9 cellular contexts compared by ENCODE assay signal in the genomic region with DNA sequence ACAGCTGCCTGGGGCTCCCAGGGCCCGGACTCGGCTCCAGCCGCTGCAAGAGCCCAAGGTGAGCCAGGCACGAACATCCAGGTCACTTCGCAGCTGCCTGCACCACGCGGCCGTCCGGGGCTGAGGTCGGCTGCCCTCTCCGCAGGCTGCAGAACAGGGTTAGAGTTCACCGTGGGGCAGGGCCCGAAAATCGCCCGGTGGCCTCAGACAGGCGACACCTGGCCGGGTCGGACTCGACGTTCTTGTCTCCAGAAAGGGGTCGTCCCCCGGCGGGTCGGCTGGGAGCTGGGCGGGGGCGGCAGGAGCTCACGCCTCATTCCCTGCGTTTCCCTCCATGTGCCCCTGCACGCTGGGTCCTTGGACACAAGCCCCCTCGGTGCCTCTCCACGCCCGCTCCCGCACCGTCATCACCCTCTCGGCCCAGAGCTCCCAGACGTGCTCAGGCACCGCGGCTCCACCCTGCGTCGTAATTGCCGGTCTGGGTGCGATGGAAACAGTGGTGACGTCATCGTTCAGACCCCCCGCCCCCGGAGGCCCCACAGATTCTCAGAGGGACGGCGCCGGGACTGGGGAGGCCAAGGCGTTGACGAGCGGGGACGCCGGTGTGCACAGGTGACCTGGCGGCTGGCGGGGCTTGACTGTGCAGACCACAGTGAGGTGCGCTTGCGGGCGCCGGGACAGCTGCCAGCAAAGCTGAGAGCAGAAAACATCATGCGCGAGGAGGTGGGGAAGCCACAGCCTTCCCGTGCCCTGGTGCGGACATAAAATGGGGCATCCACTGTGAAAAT. TPM values are rescaled to one million over a fixed set of nuclear protein-coding genes. Genes with fewer than 3 reads are reported as not detected.
DNase-seq lines count a peak whose midpoint lies in the region; ATAC-seq, FAIRE-seq and TF ChIP-seq lines count a peak whose summit lies in the region.
"Had no signal": no experiment of that assay in that cellular context is flagged by ENCODE, and none has a peak within 500 bp of the region (broad histone marks: within the 10 kb centered on the region; RNA-seq: fewer than 3 reads in every experiment).

No MANE protein-coding gene starts in this region.

- peaks cover 17% of the 10 kb centered on the region for H3K36me3 Mint-ChIP-seq in central memory CD8-positive, alpha-beta T cell (ENCODE audit: insufficient read depth)

- H3K9ac ChIP-seq in KMS-11: no peak overlapping the region; the same call in 1 of the 2 replicates

- H3K4me1 Mint-ChIP-seq in central memory CD8-positive, alpha-beta T cell: peaks cover 15% of the 10 kb centered on the region

- H3K27me3 Mint-ChIP-seq in central memory CD8-positive, alpha-beta T cell: peaks cover 21% of the 10 kb centered on the region

- H3K27ac ChIP-seq in KMS-11 (no peak overlapping the region), pancreas (no peak overlapping the region)

- 7% methylated on average over 57 to 64 of the region's 64 CpGs for WGBS in pancreas, 2 donors

- H3K4me1 ChIP-seq in BE2C (peaks cover 13% of the 10 kb centered on the region), KMS-11 (ENCODE audit: low read depth, poor library complexity, severe bottlenecking) (peaks cover 22% of the 10 kb centered on the region), pancreas (no peaks in the 10 kb centered on the region)

- peak overlapping the region; percentile 73 for H3K4me2 ChIP-seq in KMS-11

- H4K20me1 ChIP-seq in KMS-11 (ENCODE audit: insufficient read depth): no peaks in the 10 kb centered on the region

- H3K9me3 ChIP-seq in BE2C: no peaks in the 10 kb centered on the region
- no peaks in the 10 kb centered on the region for H3K9me3 ChIP-seq in pancreas

- no peak for FAIRE-seq in pancreas (lab: Jason Lieb, UNC)
- FAIRE-seq: endometrium had no signal

- no peaks in the 10 kb centered on the region for H3K79me2 ChIP-seq in KMS-11 (ENCODE audit: insufficient read depth, low read depth)

- H3K36me3 ChIP-seq in BE2C: peaks cover 26% of the 10 kb centered on the region
- H3K36me3 ChIP-seq in KMS-11 (ENCODE audit: insufficient read depth): no peaks in the 10 kb centered on the region
- H3K36me3 ChIP-seq in pancreas: no peaks in the 10 kb centered on the region

- H3K4me3 Mint-ChIP-seq in central memory CD8-positive, alpha-beta T cell: peak overlapping the region; percentile 71

- H3K27ac Mint-ChIP-seq in central memory CD8-positive, alpha-beta T cell (ENCODE audit: low read depth): peak overlapping the region; percentile 97

- DNase-seq in BE2C (peak; percentile 57), pancreas (peak in 2 of 6 donors; percentile 41 to 80), DMS153 (lab: John Stamatoyannopoulos, UW) (no peak), Ammon's horn (ENCODE audit: low spot score) (no peak)
- DNase-seq in activated CD4-positive, alpha-beta T cell treated with anti-CD3 and anti-CD28 coated beads for 24 hours (ENCODE audit: low read depth in 2 of 2): peak; percentile 37 to 38
- DNase-seq in central memory CD8-positive, alpha-beta T cell (ENCODE audit: low spot score in 2 of 2): peak; percentile 83 to 93

- peak; percentile 88 for ATAC-seq in central memory CD8-positive, alpha-beta T cell (replicated peaks; ENCODE audit: extremely low read depth, poor library complexity, severe bottlenecking)
- ATAC-seq in pancreas (peak in 3 of 4 donors; percentile 40 to 49 (median 42)), HG03097 (IDR thresholded peaks at IDR 0.05; ENCODE audit: low FRiP score, unreplicated experiment) (no peak)

- intact Hi-C loops in pancreas (cut with DNase I): no loop called here

- H3K9me3 Mint-ChIP-seq in central memory CD8-positive, alpha-beta T cell: no peaks in the 10 kb centered on the region

- H2AFZ ChIP-seq in KMS-11 (ENCODE audit: low read depth): no peak overlapping the region

- peaks cover 57% of the 10 kb centered on the region for H3K27me3 ChIP-seq in BE2C
- H3K27me3 ChIP-seq in KMS-11 (ENCODE audit: insufficient read depth, low read depth): peaks cover 16% of the 10 kb centered on the region; the same call in 1 of the 2 replicates
- peaks cover 0 to 16% (median 2%) of the 10 kb centered on the region in 4 donors for H3K27me3 ChIP-seq in pancreas

- TF ChIP-seq CTCF in BE2C (IDR thresholded peaks at IDR 0.05; ENCODE audit: low read depth, low read length) (no peak), KMS-11 (conservative IDR thresholded peaks at IDR 0.05; ENCODE audit: low read depth, low read length) (no peak), pancreas (IDR thresholded peaks at IDR 0.05) (no peak)

- H3K4me3 ChIP-seq in BE2C (ENCODE audit: low read depth, low read length): no peak overlapping the region
- no peak overlapping the region for H3K4me3 ChIP-seq in KMS-11 (IDR thresholded peaks at IDR 0.05; ENCODE audit: insufficient read depth, low read depth, low read length)
- H3K4me3 ChIP-seq in pancreas: peak overlapping the region in 1 of 4 donors; percentile 12

RNA-seq across cellular contexts. Expression of gene GRIN3B, which starts 4.0 kb away (rescaled TPM):
- 0.26 TPM for polyA plus RNA-seq in BE2C (2012; ENCODE audit: insufficient read depth, insufficient read length, low read depth)
- total RNA-seq in pancreas: not detected
- polyA plus RNA-seq in pancreas: under 1 TPM; 0.08 to 0.09 TPM

RNA-seq across cellular contexts. Expression of gene WDR18, which starts 12.1 kb away (rescaled TPM):
- 247 TPM for polyA plus RNA-seq in BE2C (2012; ENCODE audit: insufficient read depth, insufficient read length, low read depth)
- 10 to 100 TPM; 12.3 to 26.2 (median 19.0) TPM for total RNA-seq in pancreas
- 10 to 100 TPM; 75.1 to 84.8 TPM for polyA plus RNA-seq in pancreas

RNA-seq across cellular contexts. Expression of gene TMEM259, which starts 24.7 kb away (rescaled TPM):
- polyA plus RNA-seq in BE2C (2012; ENCODE audit: insufficient read depth, insufficient read length, low read depth): 687 TPM
- 10 to 100 TPM; 65.9 to 99.1 (median 83.7) TPM for total RNA-seq in pancreas
- polyA plus RNA-seq in pancreas: 100 to 1,000 TPM; 385 to 448 TPM

RNA-seq across cellular contexts. Expression of gene RNU6-2, which starts 25.1 kb away (rescaled TPM):
- polyA plus RNA-seq in BE2C (2012; ENCODE audit: insufficient read depth, insufficient read length, low read depth): not detected
- total RNA-seq in pancreas: not detected
- polyA plus RNA-seq in pancreas: not detected

RNA-seq across cellular contexts. Expression of gene CNN2, which starts 30.2 kb away (rescaled TPM):
- polyA plus RNA-seq in BE2C (2012; ENCODE audit: insufficient read depth, insufficient read length, low read depth): 3.0 TPM
- total RNA-seq in pancreas: 10 to 100 TPM; 46.4 to 73.8 (median 56.2) TPM
- 10 to 100 TPM; 20.4 to 40.9 TPM for polyA plus RNA-seq in pancreas

Comparison
In these comparisons a context has a peak if more than half of its experiments do, and no peak if none do; other contexts are left out.
1. DNase-seq: peak in BE2C (single experiment), activated CD4-positive, alpha-beta T cell treated with anti-CD3 and anti-CD28 coated beads for 24 hours (2 of 2) and central memory CD8-positive, alpha-beta T cell (2 of 2); none in DMS153 (single experiment) and Ammon's horn (single experiment).